Comparison of ENCODE assay signal across 8 cellular contexts in genomic region chrX:102712216-102712966, GRCh38. TPM values are rescaled to one million over a fixed set of nuclear protein-coding genes. Genes with fewer than 3 reads are reported as not detected.
A peak's percentile ranks its signal among the peaks of the same experiment; 100 is the strongest.
DNase-seq lines count a peak whose midpoint lies in the region; ATAC-seq and TF ChIP-seq lines count a peak whose summit lies in the region.

GPRASP2 (plus strand) TSS chrX:102712448; CDS start chrX:102714870, 2,422 bp downstream.

- POLR2A ChIA-PET in PC-3 (lab: Charles Lee; ENCODE audit: unreplicated experiment), result no interaction called here

- H3K36me3 Mint-ChIP-seq in activated T-cell treated with anti-CD3 and anti-CD28 coated beads, Interleukin-2, amount 50 U/mL, for 4 hours (ENCODE audit: insufficient read depth), result no peaks in the 10 kb centered on the region

- H3K27ac ChIP-seq in PC-3 (ENCODE audit: low read length) (no peak within 1 kb of the TSS), breast epithelium (peak within 1 kb of the TSS; percentile 88 to 92), iPS-18a (ENCODE audit: low read length) (no peak within 1 kb of the TSS)

- H3K4me1 ChIP-seq in PC-3 (ENCODE audit: insufficient read depth, low read length) (no peaks in the 10 kb centered on the region), breast epithelium (no peaks in the 10 kb centered on the region), iPS-18a (ENCODE audit: control insufficient read depth, low read depth, low read length) (no peaks in the 10 kb centered on the region)

- H3K9me2 ChIP-seq in PC-3 (replicated peaks; ENCODE audit: low read length), result no peaks in the 10 kb centered on the region

- peaks cover 20% of the 10 kb centered on the region for H3K27me3 Mint-ChIP-seq in activated T-cell treated with anti-CD3 and anti-CD28 coated beads, Interleukin-2, amount 50 U/mL, for 4 hours (ENCODE audit: low read depth)

- peak; percentile 53 to 68 for ATAC-seq in activated T-cell treated with anti-CD3 and anti-CD28 coated beads, Interleukin-2, amount 50 U/mL, for 4 hours
- peak; percentile 83 for ATAC-seq in PC-3
- ATAC-seq in HG03097 (IDR thresholded peaks at IDR 0.05; ENCODE audit: low FRiP score, unreplicated experiment), result no peak

- CTCF ChIA-PET in PC-3 (lab: Charles Lee), result no interaction called here

- peak within 1 kb of the TSS; percentile 92 for H3K4me2 ChIP-seq in PC-3 (ENCODE audit: low read length)

- no peaks in the 10 kb centered on the region for H3K79me2 ChIP-seq in PC-3 (ENCODE audit: low read length)

- TF ChIP-seq CTCF in PC-3 (conservative IDR thresholded peaks at IDR 0.05; ENCODE audit: low read depth, low read length) (no peak), breast epithelium (IDR thresholded peaks at IDR 0.05) (no peak)

- H3K4me3 Mint-ChIP-seq in activated T-cell treated with anti-CD3 and anti-CD28 coated beads, Interleukin-2, amount 50 U/mL, for 4 hours, result peak within 1 kb of the TSS; percentile 79

- BruUV-seq in PC-3 (replicated peaks; lab: Mats Ljungman, UMichigan), result no TSS peak

- intact Hi-C loops in PC-3 (cut with micrococcal nuclease), result loop anchor here (2.0 to 5.0 kb wide), 2 partner anchors 114 to 910 kb away; partner anchors contain the start of gene ARMCX5
- intact Hi-C loops in breast epithelium (cut with DNase I; ENCODE audit: low total_unique reads), result no loop called here

- peaks cover 24% of the 10 kb centered on the region for H3K4me1 Mint-ChIP-seq in activated T-cell treated with anti-CD3 and anti-CD28 coated beads, Interleukin-2, amount 50 U/mL, for 4 hours (ENCODE audit: low read depth)

- DNase-seq in activated T-cell treated with anti-CD3 and anti-CD28 coated beads, Interleukin-2, amount 50 U/mL, for 4 hours, result no peak
- DNase-seq in activated T-cell treated with anti-CD3 and anti-CD28 coated beads for 4 hours (no peak), PC-3 (peak; percentile 46), breast epithelium (ENCODE audit: low spot score in 2 of 2) (peak; percentile 35 to 51), renal cortical epithelial cell (ENCODE audit: low read depth) (no peak)
- no peak for DNase-seq in NK-92 treated with Interleukin-12 subunit alpha and Interleukin-12 subunit beta, amount 100 ng/mL, for 24 hours (lab: John Stamatoyannopoulos, UW)

- no peaks in the 10 kb centered on the region for H3K9me3 ChIP-seq in PC-3 (ENCODE audit: low read length)
- H3K9me3 ChIP-seq in breast epithelium, result no peaks in the 10 kb centered on the region
- H3K9me3 ChIP-seq in iPS-18a (ENCODE audit: control insufficient read depth, low read depth, low read length), result peaks cover 6% of the 10 kb centered on the region

- H4K20me1 ChIP-seq in PC-3 (ENCODE audit: low read length), result no peaks in the 10 kb centered on the region

- H3K27me3 ChIP-seq in PC-3 (ENCODE audit: low read length), result no peaks in the 10 kb centered on the region
- H3K27me3 ChIP-seq in breast epithelium, result peaks cover 0 to 14% of the 10 kb centered on the region in 2 donors
- H3K27me3 ChIP-seq in iPS-18a (ENCODE audit: control insufficient read depth, insufficient read depth, low read length), result peaks cover 12% of the 10 kb centered on the region

- peak within 1 kb of the TSS; percentile 68 for H3K9ac ChIP-seq in PC-3 (ENCODE audit: low read length)
- H3K9ac ChIP-seq in iPS-18a (ENCODE audit: low read length), result peak within 1 kb of the TSS; percentile 47

- no peaks in the 10 kb centered on the region for H3K36me3 ChIP-seq in PC-3 (ENCODE audit: low read depth, low read length)
- H3K36me3 ChIP-seq in breast epithelium, result no peaks in the 10 kb centered on the region
- no peaks in the 10 kb centered on the region for H3K36me3 ChIP-seq in iPS-18a (ENCODE audit: control insufficient read depth, low read depth, low read length)

- TF ChIP-seq POLR2A in breast epithelium (IDR thresholded peaks at IDR 0.05), result no peak

- H3F3A ChIP-seq in PC-3 (ENCODE audit: low read length, unreplicated experiment), result no peaks in the 10 kb centered on the region

- no peaks in the 10 kb centered on the region for H3K9me3 Mint-ChIP-seq in activated T-cell treated with anti-CD3 and anti-CD28 coated beads, Interleukin-2, amount 50 U/mL, for 4 hours

- H2AFZ ChIP-seq in PC-3 (ENCODE audit: low read length), result peak within 1 kb of the TSS; percentile 98

- H3K4me3 ChIP-seq in PC-3 (ENCODE audit: low read length) (peak within 1 kb of the TSS; percentile 84), breast epithelium (peak within 1 kb of the TSS; percentile 61 to 82 (median 66)), iPS-18a (ENCODE audit: low read length) (peak within 1 kb of the TSS; percentile 73)

RNA-seq across cellular contexts. Expression of gene GPRASP2, which starts in this region (rescaled TPM):
- total RNA-seq in activated T-cell treated with anti-CD3 and anti-CD28 coated beads, Interleukin-2, amount 50 U/mL, for 4 hours, result under 1 TPM; 0.33 to 0.61 (median 0.42) TPM
- 12.1 and 17.1 TPM in 2 replicates for total RNA-seq in PC-3 (2014; rRNA removed)
- 10 to 100 TPM in 2 of 3 donors, 1 to 10 TPM in 1; 8.0 to 16.2 (median 13.1) TPM for total RNA-seq in breast epithelium
- total RNA-seq in renal cortical epithelial cell, result 11.5 and 13.2 TPM in 2 replicates

Comparison
In these comparisons a context has a peak if more than half of its experiments do, and no peak if none do; other contexts are left out.
1. Peak in ATAC-seq in activated T-cell treated with anti-CD3 and anti-CD28 coated beads, Interleukin-2, amount 50 U/mL, for 4 hours; RNA of the gene not detected or under 1 TPM.
2. DNase-seq: peak in PC-3 (single experiment) and breast epithelium (2 of 2); none in activated T-cell treated with anti-CD3 and anti-CD28 coated beads, Interleukin-2, amount 50 U/mL, for 4 hours (single experiment), activated T-cell treated with anti-CD3 and anti-CD28 coated beads for 4 hours (single experiment), renal cortical epithelial cell (single experiment) and NK-92 treated with Interleukin-12 subunit alpha and Interleukin-12 subunit beta, amount 100 ng/mL, for 24 hours (single experiment).
3. H3K27ac ChIP-seq: peak in breast epithelium (2 of 2); none in PC-3 (single experiment) and iPS-18a (single experiment).
4. Peak in every context shown above with its lines, with median percentiles within 50 percentile points of each other: H3K4me3 ChIP-seq.